ENCODE assay signal across 12 cellular contexts in the genomic region with DNA sequence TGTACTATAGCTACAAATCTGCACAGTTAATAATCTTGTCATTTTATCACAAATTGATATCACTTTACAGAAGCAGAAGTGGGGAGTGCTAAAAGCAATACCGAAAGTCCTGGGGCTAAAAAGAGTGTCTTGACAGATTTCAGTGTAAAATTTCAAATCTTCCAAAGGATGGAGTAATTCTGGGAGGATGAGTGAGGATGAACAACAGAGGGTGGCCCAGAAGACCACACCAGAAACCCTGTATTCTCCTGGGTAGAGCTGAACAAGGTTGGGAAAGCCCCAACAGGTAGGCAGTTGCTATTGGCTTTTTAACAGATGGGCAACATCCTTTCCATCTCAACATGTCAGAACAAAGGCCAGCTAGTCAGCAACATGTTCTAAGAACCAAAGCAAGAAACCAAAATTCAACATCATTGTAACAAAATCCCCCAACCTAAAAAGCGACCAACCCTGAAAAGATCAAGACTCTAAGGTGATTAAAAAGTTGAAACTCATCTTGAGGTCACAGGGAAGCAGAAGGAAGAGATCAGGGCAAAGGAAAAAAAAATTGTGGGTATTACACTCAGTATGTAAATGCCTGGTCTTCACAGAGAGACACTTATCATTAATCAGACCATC. TPM values are rescaled to one million over a fixed set of nuclear protein-coding genes. Genes with fewer than 3 reads are reported as not detected.
A peak's percentile ranks its signal among the peaks of the same experiment; 100 is the strongest.
DNase-seq lines count a peak whose midpoint lies in the region; ATAC-seq and TF ChIP-seq lines count a peak whose summit lies in the region.
"Had no signal": no experiment of that assay in that cellular context is flagged by ENCODE, and none has a peak within 500 bp of the region (broad histone marks: within the 10 kb centered on the region; RNA-seq: fewer than 3 reads in every experiment).

No MANE protein-coding gene starts in this region.

- H4K20me1 ChIP-seq in Loucy (ENCODE audit: insufficient read depth, low read length, poor library complexity, severe bottlenecking), result no peaks in the 10 kb centered on the region

- TF ChIP-seq CTCF in Loucy (conservative IDR thresholded peaks at IDR 0.05; ENCODE audit: low read length), result no peak

- H2AFZ ChIP-seq in Loucy (ENCODE audit: low read length), result no peak overlapping the region

- no peaks in the 10 kb centered on the region for H3F3A ChIP-seq in Loucy (ENCODE audit: low read depth)

- H3K4me1 ChIP-seq in Loucy (ENCODE audit: insufficient read depth, low read length, poor library complexity, severe bottlenecking), result no peaks in the 10 kb centered on the region
- H3K4me1 ChIP-seq: right lobe of liver had no signal

- H3K9ac ChIP-seq in Loucy (ENCODE audit: low read depth, low read length, poor library complexity, severe bottlenecking), result peak overlapping the region; percentile 44

- H3K27ac ChIP-seq in epithelial cell of prostate, result peak overlapping the region; percentile 45
- H3K27ac ChIP-seq: right lobe of liver, thoracic aorta had no signal

- no peak overlapping the region for H3K4me2 ChIP-seq in Loucy (ENCODE audit: low read depth, low read length, poor library complexity, severe bottlenecking)

- ATAC-seq in GM18520 (IDR thresholded peaks at IDR 0.05; ENCODE audit: unreplicated experiment) (peak; percentile 58), GM19468 (IDR thresholded peaks at IDR 0.05; ENCODE audit: extremely low read depth, unreplicated experiment) (peak; percentile 14)
- ATAC-seq: HepG2, right lobe of liver had no signal

- DNase-seq in epithelial cell of prostate (ENCODE audit: low read depth, low spot score) (no peak), kidney glomerular epithelial cell (lab: John Stamatoyannopoulos, UW) (no peak), DMS53 treated with DMSO at 0.1 percent for 48 hours (lab: John Stamatoyannopoulos, UW; ENCODE audit: unreplicated experiment) (no peak), SW 1271 (lab: John Stamatoyannopoulos, UW) (no peak), SK-N-DZ (ENCODE audit: low spot score) (no peak)
- DNase-seq: NCI-H187, right lobe of liver had no signal

- no peak overlapping the region for H3K4me3 ChIP-seq in Loucy (ENCODE audit: low read length, poor library complexity, severe bottlenecking)
- H3K4me3 ChIP-seq: right lobe of liver, thoracic aorta had no signal

- H3K79me2 ChIP-seq in Loucy (ENCODE audit: insufficient read depth, low read length), result no peaks in the 10 kb centered on the region

- H3K36me3 ChIP-seq in Loucy (ENCODE audit: insufficient read depth, low read length), result peaks cover 43% of the 10 kb centered on the region; the same call in 1 of the 2 replicates

- H3K9me3 ChIP-seq in Loucy (ENCODE audit: insufficient read depth, low read depth, low read length), result no peaks in the 10 kb centered on the region
- H3K9me3 ChIP-seq: right lobe of liver, thoracic aorta had no signal

- no peaks in the 10 kb centered on the region for H3K9me2 ChIP-seq in Loucy (replicated peaks; ENCODE audit: low read depth, low read length)

- H3K27me3 ChIP-seq in Loucy (ENCODE audit: insufficient read depth, low read length, poor library complexity, severe bottlenecking), result no peaks in the 10 kb centered on the region
- H3K27me3 ChIP-seq: right lobe of liver had no signal

RNA-seq across cellular contexts. Expression of a gene that starts 38.8 kb away (rescaled TPM):
- polyA plus RNA-seq in SK-N-DZ (2014; cell fraction: cytosol; rRNA removed), result 64.8 and 65.8 TPM in 2 replicates
- polyA plus RNA-seq in SK-N-DZ (2014; cell fraction: nucleus; rRNA removed), result 27.8 and 50.7 TPM in 2 replicates

RNA-seq across cellular contexts. Expression of a gene that starts 39.4 kb away (rescaled TPM):
- polyA plus RNA-seq in SK-N-DZ (2014; cell fraction: cytosol; rRNA removed), result 1,254 and 1,728 TPM in 2 replicates
- 616 and 1,253 TPM in 2 replicates for polyA plus RNA-seq in SK-N-DZ (2014; cell fraction: nucleus; rRNA removed)

RNA-seq across cellular contexts. Expression of a gene that starts 52.3 kb away (rescaled TPM):
- 95.4 and 103 TPM in 2 replicates for polyA plus RNA-seq in SK-N-DZ (2014; cell fraction: cytosol; rRNA removed)
- 44.5 and 62.6 TPM in 2 replicates for polyA plus RNA-seq in SK-N-DZ (2014; cell fraction: nucleus; rRNA removed)

RNA-seq across cellular contexts. Expression of a gene that starts 59.7 kb away (rescaled TPM):
- polyA plus RNA-seq in SK-N-DZ (2014; cell fraction: cytosol; rRNA removed), result 0.15 and 0.51 TPM in 2 replicates
- 0.47 TPM in 1 of 2 replicates, not detected in the other for polyA plus RNA-seq in SK-N-DZ (2014; cell fraction: nucleus; rRNA removed)
